In the genomic region with DNA sequence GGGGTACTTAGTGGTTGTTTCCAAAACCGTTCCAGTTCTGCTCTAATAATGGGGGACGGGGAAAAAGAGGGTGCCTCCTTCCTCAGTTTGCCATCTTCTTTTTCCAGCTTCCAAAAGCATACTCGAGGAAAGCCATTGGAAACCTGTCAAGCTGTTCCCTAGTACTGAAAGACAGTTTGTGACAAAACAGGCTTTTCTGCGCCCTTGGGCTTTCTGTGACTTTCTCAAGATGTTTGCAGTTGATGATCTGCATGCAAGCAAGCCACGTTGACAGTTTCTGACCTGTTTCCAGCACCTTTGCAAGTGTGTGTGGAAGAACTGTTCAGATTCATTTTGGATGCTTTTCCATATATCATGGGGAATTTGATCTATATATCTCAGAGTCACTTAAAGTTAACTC, we compare ENCODE assay signal across 18 cellular contexts. TPM values are rescaled to one million over a fixed set of nuclear protein-coding genes. Genes with fewer than 3 reads are reported as not detected.
DNase-seq lines count a peak whose midpoint lies in the region; ATAC-seq lines count a peak whose summit lies in the region.
"Had no signal": no experiment of that assay in that cellular context is flagged by ENCODE, and none has a peak within 500 bp of the region (broad histone marks: within the 10 kb centered on the region; RNA-seq: fewer than 3 reads in every experiment).

No MANE protein-coding gene starts in this region.

- ATAC-seq in HG03439 (IDR thresholded peaks at IDR 0.05; ENCODE audit: unreplicated experiment) = no peak

- in situ Hi-C loops in G401 (cut with HindIII; ENCODE audit: low sequenced_read_pairs) = no loop called here

- DNase-seq in ELF-1 (ENCODE audit: low read depth, low spot score) (peak; percentile 51), G401 (ENCODE audit: low spot score) (peak; percentile 3), islet precursor cell (peak; percentile 65), DMS53 (lab: John Stamatoyannopoulos, UW) (no peak), iPS-NIHi11 (ENCODE audit: low spot score) (no peak)
- DNase-seq: 8988T; ACHN; BE2C; C1 segment of cervical spinal cord; CD4-positive, alpha-beta memory T cell; CD4-positive, CD25-positive, alpha-beta regulatory T cell; CD8-positive, alpha-beta memory T cell; COR-L47; DMS 273 treated with DMSO at 0.1 percent for 48 hours; DMS153; DMS79 treated with DMSO at 0.1 percent for 48 hours; GF-D8 had no signal

RNA-seq across cellular contexts. Expression of a gene that starts 26.7 kb away (rescaled TPM):
- not detected in 2 replicates for total RNA-seq in G401 (2014; rRNA removed; shearing (Covaris generic))
- total RNA-seq: CD4-positive, alpha-beta memory T cell; CD8-positive, alpha-beta memory T cell had no signal

Comparison
In these comparisons a context has a peak if more than half of its experiments do, and no peak if none do; other contexts are left out.
1. DNase-seq: peak in ELF-1 (single experiment), G401 (single experiment) and islet precursor cell (single experiment); none in DMS53 (single experiment) and iPS-NIHi11 (single experiment).